8 cellular contexts compared by ENCODE assay signal in the genomic region with DNA sequence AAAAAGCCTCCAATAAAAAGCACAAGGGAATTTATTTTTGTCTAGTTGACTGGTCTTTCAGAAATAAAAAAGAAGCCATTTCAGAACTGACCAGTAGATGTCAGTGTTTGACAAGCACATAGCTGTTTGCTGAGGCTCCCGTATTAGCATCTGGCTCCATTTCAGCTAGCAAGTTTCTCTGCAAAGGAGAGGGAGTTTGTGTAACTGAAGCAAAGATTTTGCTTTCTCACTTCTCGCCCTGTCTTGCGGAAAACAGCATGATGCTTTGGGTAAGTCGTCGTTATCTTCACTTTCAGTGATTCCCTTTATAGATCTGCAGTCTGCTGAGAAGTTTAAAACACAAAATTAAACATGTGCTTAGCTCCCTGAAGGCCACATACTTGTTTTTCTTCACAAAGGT.
DNase-seq lines count a peak whose midpoint lies in the region; ATAC-seq, FAIRE-seq and TF ChIP-seq lines count a peak whose summit lies in the region.

No MANE protein-coding gene starts in this region.

- H3K4me3 ChIP-seq in NT2/D1 (ENCODE audit: insufficient read length, low read depth) (no peak overlapping the region), right atrium auricular region (no peak overlapping the region), small intestine (ENCODE audit: low read depth in 1 of 2, low read length in 2 of 2) (no peak overlapping the region)

- H3K9ac ChIP-seq in NT2/D1 (ENCODE audit: insufficient read length, low read depth), result no peak overlapping the region

- H3K27ac ChIP-seq in right atrium auricular region (no peak overlapping the region), small intestine (ENCODE audit: low read depth in 1 of 2, low read length in 1 of 2) (no peak overlapping the region)

- TF ChIP-seq CTCF in right atrium auricular region (IDR thresholded peaks at IDR 0.05), result peak; percentile 77 to 89

- H3K9me3 ChIP-seq in NT2/D1 (ENCODE audit: insufficient read depth, low read length) (no peaks in the 10 kb centered on the region), right atrium auricular region (no peaks in the 10 kb centered on the region), small intestine (ENCODE audit: control insufficient read depth, low read depth) (no peaks in the 10 kb centered on the region)

- H3K36me3 ChIP-seq in NT2/D1 (ENCODE audit: insufficient read depth, insufficient read length, low read length), result no peaks in the 10 kb centered on the region
- no peaks in the 10 kb centered on the region for H3K36me3 ChIP-seq in right atrium auricular region
- H3K36me3 ChIP-seq in small intestine (ENCODE audit: control insufficient read depth in 2 of 2, insufficient read depth in 2 of 2, low read length in 2 of 2), result no peaks in the 10 kb centered on the region

- DNase-seq in ELF-1 (ENCODE audit: low read depth, low spot score) (peak; percentile 73), HuH-7 (ENCODE audit: low spot score) (peak; percentile 34), NT2/D1 (ENCODE audit: low read depth, low spot score) (peak; percentile 54), amygdala (lab: John Stamatoyannopoulos, UW) (peak in 34 of 56 donors; percentile 0 to 53 (median 3)), right atrium auricular region (ENCODE audit: low spot score) (no peak), small intestine (peak; percentile 53)

- no peak for FAIRE-seq in small intestine (lab: Jason Lieb, UNC)

- WGBS in small intestine, 3 donors, result 0 to 2% (median 1%) methylated on average over 5 of the region's 5 CpGs

- no peaks in the 10 kb centered on the region for H3K4me1 ChIP-seq in NT2/D1 (ENCODE audit: insufficient read depth, insufficient read length)
- H3K4me1 ChIP-seq in right atrium auricular region, result no peaks in the 10 kb centered on the region
- no peaks in the 10 kb centered on the region for H3K4me1 ChIP-seq in small intestine (ENCODE audit: control insufficient read depth in 2 of 2, insufficient read depth in 1 of 2, low read depth in 1 of 2, low read length in 1 of 2)

- ATAC-seq in GM19463 (IDR thresholded peaks at IDR 0.05; ENCODE audit: unreplicated experiment) (peak; percentile 82), HG03457 (IDR thresholded peaks at IDR 0.05; ENCODE audit: unreplicated experiment) (no peak)

- H3K27me3 ChIP-seq in NT2/D1 (ENCODE audit: insufficient read depth, insufficient read length) (peaks cover 5% of the 10 kb centered on the region), right atrium auricular region (no peaks in the 10 kb centered on the region), small intestine (ENCODE audit: control insufficient read depth in 2 of 2, insufficient read depth in 2 of 2, low read length in 2 of 2) (no peaks in the 10 kb centered on the region)
